Comparison of ENCODE assay signal across 19 cellular contexts in genomic region chr10:27564381-27564780, GRCh38.
DNase-seq lines count a peak whose midpoint lies in the region; ATAC-seq and FAIRE-seq lines count a peak whose summit lies in the region.
"Had no signal": no experiment of that assay in that cellular context is flagged by ENCODE, and none has a peak within 500 bp of the region (broad histone marks: within the 10 kb centered on the region; RNA-seq: fewer than 3 reads in every experiment).

No MANE protein-coding gene starts in this region.

- no peaks in the 10 kb centered on the region for H3K9me3 Mint-ChIP-seq in stimulated activated naive CD8-positive, alpha-beta T cell treated with anti-CD3 and anti-CD28 coated beads, Interleukin-15, Interleukin-2, amounts not matched to agents 100 ng/mL and 50 ng/mL, for 24 hours
- peaks cover 7% of the 10 kb centered on the region for H3K9me3 Mint-ChIP-seq in activated naive CD8-positive, alpha-beta T cell treated with anti-CD3 and anti-CD28 coated beads, Interleukin-2, amount 50 U/mL, for 24 hours
- H3K9me3 Mint-ChIP-seq in stimulated activated naive CD8-positive, alpha-beta T cell treated with anti-CD3 and anti-CD28 coated beads, Interleukin-15, amount 100 ng/mL, for 72 hours, result peaks cover 0 to 5% of the 10 kb centered on the region in 2 donors
- H3K9me3 Mint-ChIP-seq: H9 had no signal

- H3K27me3 Mint-ChIP-seq in stimulated activated naive CD8-positive, alpha-beta T cell treated with anti-CD3 and anti-CD28 coated beads, Interleukin-15, Interleukin-2, amounts not matched to agents 100 ng/mL and 50 ng/mL, for 24 hours, result no peaks in the 10 kb centered on the region
- H3K27me3 Mint-ChIP-seq in activated naive CD8-positive, alpha-beta T cell treated with anti-CD3 and anti-CD28 coated beads, Interleukin-2, amount 50 U/mL, for 24 hours, result no peaks in the 10 kb centered on the region
- H3K27me3 Mint-ChIP-seq in stimulated activated naive CD8-positive, alpha-beta T cell treated with anti-CD3 and anti-CD28 coated beads, Interleukin-15, amount 100 ng/mL, for 72 hours, result no peaks in the 10 kb centered on the region

- no peak for DNase-seq in stimulated activated naive CD8-positive, alpha-beta T cell treated with anti-CD3 and anti-CD28 coated beads, Interleukin-15, Interleukin-2, amounts not matched to agents 100 U/mL and 50 U/mL, for 24 hours
- DNase-seq in NCI-H226, result peak; percentile 2
- DNase-seq in activated naive CD8-positive, alpha-beta T cell treated with anti-CD3 and anti-CD28 coated beads, Interleukin-2, amount 50 U/mL, for 24 hours, result no peak
- no peak for DNase-seq in stimulated activated naive CD8-positive, alpha-beta T cell treated with anti-CD3 and anti-CD28 coated beads, Interleukin-15, amount 100 ng/mL, for 72 hours
- DNase-seq in frontal cortex (ENCODE audit: low spot score in 2 of 2), result no peak
- DNase-seq: amygdala, gastrocnemius medialis, H9, hypothalamus, kidney, NCI-H1417, NCI-H2171 treated with DMSO at 0.1 percent for 48 hours, NCI-H69, occipital lobe, retina had no signal

- H3K36me3 Mint-ChIP-seq in stimulated activated naive CD8-positive, alpha-beta T cell treated with anti-CD3 and anti-CD28 coated beads, Interleukin-15, Interleukin-2, amounts not matched to agents 100 ng/mL and 50 ng/mL, for 24 hours (ENCODE audit: low read depth), result no peaks in the 10 kb centered on the region
- peaks cover 3% of the 10 kb centered on the region for H3K36me3 Mint-ChIP-seq in activated naive CD8-positive, alpha-beta T cell treated with anti-CD3 and anti-CD28 coated beads, Interleukin-2, amount 50 U/mL, for 24 hours (ENCODE audit: low read depth)

- H3K4me1 Mint-ChIP-seq in stimulated activated naive CD8-positive, alpha-beta T cell treated with anti-CD3 and anti-CD28 coated beads, Interleukin-15, Interleukin-2, amounts not matched to agents 100 ng/mL and 50 ng/mL, for 24 hours (ENCODE audit: low read depth), result peaks cover 25% of the 10 kb centered on the region
- H3K4me1 Mint-ChIP-seq in activated naive CD8-positive, alpha-beta T cell treated with anti-CD3 and anti-CD28 coated beads, Interleukin-2, amount 50 U/mL, for 24 hours, result peaks cover 23% of the 10 kb centered on the region
- H3K4me1 Mint-ChIP-seq in stimulated activated naive CD8-positive, alpha-beta T cell treated with anti-CD3 and anti-CD28 coated beads, Interleukin-15, amount 100 ng/mL, for 72 hours, result peaks cover 26% of the 10 kb centered on the region

- peak overlapping the region; percentile 24 for H3K4me3 Mint-ChIP-seq in stimulated activated naive CD8-positive, alpha-beta T cell treated with anti-CD3 and anti-CD28 coated beads, Interleukin-15, Interleukin-2, amounts not matched to agents 100 ng/mL and 50 ng/mL, for 24 hours
- peak overlapping the region; percentile 23 for H3K4me3 Mint-ChIP-seq in activated naive CD8-positive, alpha-beta T cell treated with anti-CD3 and anti-CD28 coated beads, Interleukin-2, amount 50 U/mL, for 24 hours
- peak overlapping the region; percentile 43 to 64 for H3K4me3 Mint-ChIP-seq in stimulated activated naive CD8-positive, alpha-beta T cell treated with anti-CD3 and anti-CD28 coated beads, Interleukin-15, amount 100 ng/mL, for 72 hours
- H3K4me3 Mint-ChIP-seq: H9 had no signal

- no peak for ATAC-seq in stimulated activated naive CD8-positive, alpha-beta T cell treated with anti-CD3 and anti-CD28 coated beads, Interleukin-15, Interleukin-2, amounts not matched to agents 100 U/mL and 50 U/mL, for 24 hours
- ATAC-seq in activated naive CD8-positive, alpha-beta T cell treated with anti-CD3 and anti-CD28 coated beads, Interleukin-2, amount 50 U/mL, for 24 hours, result peak; percentile 43
- ATAC-seq in stimulated activated naive CD8-positive, alpha-beta T cell treated with anti-CD3 and anti-CD28 coated beads, Interleukin-15, amount 100 ng/mL, for 72 hours, result no peak
- ATAC-seq in HG03442 (IDR thresholded peaks at IDR 0.05; ENCODE audit: unreplicated experiment) (no peak), GM21619 (IDR thresholded peaks at IDR 0.05; ENCODE audit: unreplicated experiment) (no peak)
- ATAC-seq: gastrocnemius medialis had no signal

- no peak overlapping the region for H3K27ac Mint-ChIP-seq in stimulated activated naive CD8-positive, alpha-beta T cell treated with anti-CD3 and anti-CD28 coated beads, Interleukin-15, Interleukin-2, amounts not matched to agents 100 ng/mL and 50 ng/mL, for 24 hours
- H3K27ac Mint-ChIP-seq in activated naive CD8-positive, alpha-beta T cell treated with anti-CD3 and anti-CD28 coated beads, Interleukin-2, amount 50 U/mL, for 24 hours, result peak overlapping the region; percentile 47
- H3K27ac Mint-ChIP-seq in stimulated activated naive CD8-positive, alpha-beta T cell treated with anti-CD3 and anti-CD28 coated beads, Interleukin-15, amount 100 ng/mL, for 72 hours, result peak overlapping the region; percentile 62 to 69
- H3K27ac Mint-ChIP-seq: H9 had no signal

- FAIRE-seq in frontal cortex (lab: Jason Lieb, UNC), result no peak
- FAIRE-seq: kidney, urothelium cell line had no signal
